34 cellular contexts compared by ENCODE assay signal in the genomic region with DNA sequence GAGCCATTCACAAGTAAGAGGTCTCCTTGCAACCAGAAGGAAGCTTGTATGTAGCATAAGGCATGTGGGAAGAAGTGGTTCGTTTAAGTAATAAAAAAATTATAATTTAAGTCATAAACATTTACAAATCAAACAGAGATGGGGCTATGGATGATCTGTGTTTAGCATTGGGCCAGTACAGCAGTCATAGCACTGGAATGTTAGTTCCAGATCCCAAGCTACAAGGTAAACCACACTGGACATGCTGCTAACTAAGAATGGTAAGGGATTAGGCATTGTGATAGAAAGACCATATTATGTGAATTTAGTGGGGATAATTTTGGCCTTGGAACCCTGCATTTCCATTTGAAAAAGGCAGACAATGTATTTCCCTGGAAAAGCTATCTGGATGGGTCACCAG.
"Had no signal": no experiment of that assay in that cellular context is flagged by ENCODE, and none has a peak within 500 bp of the region (broad histone marks: within the 10 kb centered on the region; RNA-seq: fewer than 3 reads in every experiment).

No MANE protein-coding gene starts in this region.

- H3K27ac Mint-ChIP-seq: activated CD4-positive, alpha-beta memory T cell treated with anti-CD3 and anti-CD28 coated beads for 36 hours; activated CD4-positive, alpha-beta T cell treated with anti-CD3 and anti-CD28 coated beads, Interleukin-2, amount 10 ng/mL, durations not matched to agents 24 days and 14 days; immature natural killer cell; memory B cell; naive thymus-derived CD4-positive, alpha-beta T cell; stimulated activated memory B cell treated with anti-CD40 and anti-IgM and Interleukin-4, amounts not matched to agents 10 μg/mL and 1 μg/mL and 100 μg/mL, for 72 hours; stimulated activated naive CD8-positive, alpha-beta T cell treated with anti-CD3 and anti-CD28 coated beads, Interleukin-15, amount 100 ng/mL, for 72 hours; T-helper 17 cell had no signal

- ATAC-seq: left lung; naive thymus-derived CD4-positive, alpha-beta T cell; pancreas; sciatic nerve; stimulated activated memory B cell treated with anti-CD40 and anti-IgM and Interleukin-4, amounts not matched to agents 10 μg/mL and 1 μg/mL and 100 μg/mL, for 72 hours; stimulated activated naive CD8-positive, alpha-beta T cell treated with anti-CD3 and anti-CD28 coated beads, Interleukin-15, amount 100 ng/mL, for 72 hours; T-helper 17 cell had no signal

- H3K36me3 ChIP-seq: colonic mucosa, esophagus squamous epithelium, left lung, pancreas, prostate gland, upper lobe of left lung had no signal

- H3K27me3 Mint-ChIP-seq: activated CD4-positive, alpha-beta memory T cell treated with anti-CD3 and anti-CD28 coated beads for 36 hours; activated CD4-positive, alpha-beta T cell treated with anti-CD3 and anti-CD28 coated beads, Interleukin-2, amount 10 ng/mL, durations not matched to agents 24 days and 14 days; memory B cell; naive thymus-derived CD4-positive, alpha-beta T cell; stimulated activated memory B cell treated with anti-CD40 and anti-IgM and Interleukin-4, amounts not matched to agents 10 μg/mL and 1 μg/mL and 100 μg/mL, for 72 hours; stimulated activated naive CD8-positive, alpha-beta T cell treated with anti-CD3 and anti-CD28 coated beads, Interleukin-15, amount 100 ng/mL, for 72 hours; T-helper 17 cell had no signal

- H3K27ac ChIP-seq: colonic mucosa, epithelial cell of prostate, esophagus squamous epithelium, left lung, pancreas, prostate gland, upper lobe of left lung had no signal

- DNase-seq: activated CD4-positive, alpha-beta memory T cell treated with anti-CD3 and anti-CD28 coated beads for 36 hours; activated CD4-positive, alpha-beta T cell treated with anti-CD3 and anti-CD28 coated beads, Interleukin-2, amount 10 ng/mL, durations not matched to agents 24 days and 14 days; activated CD4-positive, CD25-positive, alpha-beta regulatory T cell treated with anti-CD3 and anti-CD28 coated beads, Interleukin-2, amount 50 U/mL, for 72 hours; activated CD8-positive, alpha-beta memory T cell treated with anti-CD3 and anti-CD28 coated beads, Interleukin-2, amount 50 U/mL, for 4 hours; activated gamma-delta T cell treated with Interleukin-2 at 50 U/mL for 16 hours; activated naive CD4-positive, alpha-beta T cell treated with anti-CD3 and anti-CD28 coated beads, Interleukin-2, amount 50 U/mL, for 16 hours; activated T-cell treated with anti-CD3 and anti-CD28 coated beads, Interleukin-2, amount 50 U/mL, for 1 hour; amniotic stem cell; cerebellar nuclear complex; colonic mucosa; effector CD8-positive, alpha-beta T cell; esophagus squamous epithelium; head of caudate nucleus; hypothalamus; immature natural killer cell; left lung; midbrain; naive thymus-derived CD4-positive, alpha-beta T cell; pancreas; retina; small intestine; stimulated activated CD4-positive, alpha-beta T cell treated with anti-CD3 and anti-CD28 coated beads, Interleukin-1b, Interleukin-23, amount 100 ng/mL, for 48 hours; stimulated activated CD4-positive, alpha-beta T cell treated with anti-CD3 and anti-CD28 coated beads, Interleukin-4, amount 100 ng/mL, for 4 hours; stimulated activated CD8-positive, alpha-beta memory T cell treated with anti-CD3 and anti-CD28 coated beads, Interleukin-4, amount 100 ng/mL, for 48 hours; stimulated activated naive CD8-positive, alpha-beta T cell treated with anti-CD3 and anti-CD28 coated beads, Interleukin-15, amount 100 ng/mL, for 72 hours; substantia nigra; T-helper 17 cell; T1000; upper lobe of left lung had no signal

- H3K4me3 ChIP-seq: colonic mucosa, esophagus squamous epithelium, left lung, pancreas, prostate gland, upper lobe of left lung had no signal

- H3K9me3 ChIP-seq: colonic mucosa, esophagus squamous epithelium, left lung, pancreas, prostate gland, upper lobe of left lung had no signal

- H3K4me1 ChIP-seq: colonic mucosa, esophagus squamous epithelium, left lung, pancreas, prostate gland, upper lobe of left lung had no signal

- H3K4me1 Mint-ChIP-seq: activated CD4-positive, alpha-beta T cell treated with anti-CD3 and anti-CD28 coated beads, Interleukin-2, amount 10 ng/mL, durations not matched to agents 24 days and 14 days; immature natural killer cell; memory B cell; naive thymus-derived CD4-positive, alpha-beta T cell; stimulated activated memory B cell treated with anti-CD40 and anti-IgM and Interleukin-4, amounts not matched to agents 10 μg/mL and 1 μg/mL and 100 μg/mL, for 72 hours; stimulated activated naive CD8-positive, alpha-beta T cell treated with anti-CD3 and anti-CD28 coated beads, Interleukin-15, amount 100 ng/mL, for 72 hours; T-helper 17 cell had no signal

- H3K4me3 Mint-ChIP-seq: activated CD4-positive, alpha-beta memory T cell treated with anti-CD3 and anti-CD28 coated beads for 36 hours; activated CD4-positive, alpha-beta T cell treated with anti-CD3 and anti-CD28 coated beads, Interleukin-2, amount 10 ng/mL, durations not matched to agents 24 days and 14 days; immature natural killer cell; memory B cell; naive thymus-derived CD4-positive, alpha-beta T cell; stimulated activated memory B cell treated with anti-CD40 and anti-IgM and Interleukin-4, amounts not matched to agents 10 μg/mL and 1 μg/mL and 100 μg/mL, for 72 hours; stimulated activated naive CD8-positive, alpha-beta T cell treated with anti-CD3 and anti-CD28 coated beads, Interleukin-15, amount 100 ng/mL, for 72 hours; T-helper 17 cell had no signal

- H3K27me3 ChIP-seq: colonic mucosa, esophagus squamous epithelium, left lung, pancreas, upper lobe of left lung had no signal

- H3K36me3 Mint-ChIP-seq: activated CD4-positive, alpha-beta memory T cell treated with anti-CD3 and anti-CD28 coated beads for 36 hours; immature natural killer cell; memory B cell; naive thymus-derived CD4-positive, alpha-beta T cell; stimulated activated memory B cell treated with anti-CD40 and anti-IgM and Interleukin-4, amounts not matched to agents 10 μg/mL and 1 μg/mL and 100 μg/mL, for 72 hours had no signal

- H3K9me3 Mint-ChIP-seq: activated CD4-positive, alpha-beta T cell treated with anti-CD3 and anti-CD28 coated beads, Interleukin-2, amount 10 ng/mL, durations not matched to agents 24 days and 14 days; memory B cell had no signal
